In the genomic region with DNA sequence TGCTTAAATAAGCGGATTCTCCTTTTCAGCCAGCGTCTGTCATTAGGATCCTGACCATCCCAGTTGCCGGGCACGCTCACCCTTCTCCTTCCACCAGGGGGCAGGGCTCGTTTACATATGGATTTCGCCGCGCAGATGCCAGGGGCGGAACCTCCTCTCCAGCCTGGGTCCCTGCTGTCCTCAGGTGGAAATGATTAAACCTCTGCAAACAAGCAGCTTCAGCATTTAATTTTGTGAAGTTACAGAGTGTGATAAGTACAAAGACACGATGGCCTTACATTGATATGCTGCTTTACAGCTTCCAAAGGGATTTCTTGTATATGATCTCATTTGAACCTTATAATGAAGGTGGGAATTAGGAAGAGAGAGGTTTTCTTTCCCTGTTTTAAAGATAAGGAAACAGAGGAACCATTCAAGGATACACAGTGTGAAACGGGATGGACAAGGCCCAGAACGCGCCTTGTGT, we compare ENCODE assay signal across 9 cellular contexts. TPM values are rescaled to one million over a fixed set of nuclear protein-coding genes. Genes with fewer than 3 reads are reported as not detected.
DNase-seq lines count a peak whose midpoint lies in the region; ATAC-seq and TF ChIP-seq lines count a peak whose summit lies in the region.
"Had no signal": no experiment of that assay in that cellular context is flagged by ENCODE, and none has a peak within 500 bp of the region (broad histone marks: within the 10 kb centered on the region; RNA-seq: fewer than 3 reads in every experiment).

No MANE protein-coding gene starts in this region.

- no peak overlapping the region for H3K27ac Mint-ChIP-seq in naive B cell

- peaks cover 0 to 11% of the 10 kb centered on the region in 2 donors for H3K36me3 Mint-ChIP-seq in naive B cell

- peaks cover 41 to 49% (median 44%) of the 10 kb centered on the region in 3 donors for H3K27me3 Mint-ChIP-seq in naive B cell

- ATAC-seq in naive B cell (ENCODE audit: low read depth in 2 of 2) (peak; percentile 89 to 99), GM21717 (IDR thresholded peaks at IDR 0.05; ENCODE audit: unreplicated experiment) (no peak)

- H2AFZ ChIP-seq in Karpas-422 (ENCODE audit: low read length) (no peak overlapping the region), OCI-LY3 (ENCODE audit: low read depth, low read length) (no peak overlapping the region; the same call in 1 of the 2 replicates)

- no peak overlapping the region for H3K4me3 Mint-ChIP-seq in naive B cell

- H3K9me3 ChIP-seq in Karpas-422 (ENCODE audit: low read length) (no peaks in the 10 kb centered on the region), OCI-LY3 (ENCODE audit: insufficient read depth, low read length) (no peaks in the 10 kb centered on the region)

- H3K4me3 ChIP-seq in Karpas-422 (ENCODE audit: low read length) = no peak overlapping the region
- no peak overlapping the region for H3K4me3 ChIP-seq in OCI-LY3 (ENCODE audit: low read length)
- H3K4me3 ChIP-seq in epithelial cell of esophagus (ENCODE audit: low read length) = no peak overlapping the region

- peaks cover 3% of the 10 kb centered on the region; the same call in 1 of the 2 replicates for H3K4me1 ChIP-seq in Karpas-422 (ENCODE audit: low read length)
- peaks cover 10% of the 10 kb centered on the region for H3K4me1 ChIP-seq in OCI-LY3 (ENCODE audit: low read length)

- peaks cover 0 to 5% (median 3%) of the 10 kb centered on the region in 3 donors for H3K4me1 Mint-ChIP-seq in naive B cell

- H3K9me2 ChIP-seq in Karpas-422 (replicated peaks; ENCODE audit: insufficient read depth, low read length) = no peaks in the 10 kb centered on the region

- peaks cover 0 to 6% (median 0%) of the 10 kb centered on the region in 7 donors for H3K9me3 Mint-ChIP-seq in naive B cell

- no peak overlapping the region for H3K9ac ChIP-seq in Karpas-422 (ENCODE audit: low read length)
- no peak overlapping the region for H3K9ac ChIP-seq in OCI-LY3 (ENCODE audit: low read length)

- H3K36me3 ChIP-seq in Karpas-422 (ENCODE audit: insufficient read depth, low read length) = no peaks in the 10 kb centered on the region
- H3K36me3 ChIP-seq in OCI-LY3 (replicated peaks; ENCODE audit: low read depth, low read length) = no peaks in the 10 kb centered on the region

- H4K20me1 ChIP-seq in Karpas-422 (ENCODE audit: insufficient read depth, low read depth, low read length) (no peaks in the 10 kb centered on the region), OCI-LY3 (ENCODE audit: insufficient read depth, low read length) (no peaks in the 10 kb centered on the region)

- H3K4me2 ChIP-seq in Karpas-422 (ENCODE audit: low read depth, low read length, poor library complexity, severe bottlenecking) (no peak overlapping the region), OCI-LY3 (ENCODE audit: low read length) (peak overlapping the region; percentile 52)

- H3K27me3 ChIP-seq in Karpas-422 (ENCODE audit: low read length) = no peaks in the 10 kb centered on the region
- H3K27me3 ChIP-seq in OCI-LY3 (ENCODE audit: low read depth, low read length) = peaks cover 46% of the 10 kb centered on the region

- no peak overlapping the region for H3K27ac ChIP-seq in Karpas-422 (ENCODE audit: low read length)
- H3K27ac ChIP-seq in OCI-LY3 (ENCODE audit: low read length) = no peak overlapping the region

- DNase-seq in DMS79 (lab: John Stamatoyannopoulos, UW) (peak; percentile 52), Karpas-422 (peak; percentile 90), epithelial cell of esophagus (ENCODE audit: low read depth) (peak; percentile 86), naive B cell (peak; percentile 66)
- peak; percentile 75 for DNase-seq in activated CD8-positive, alpha-beta memory T cell treated with anti-CD3 and anti-CD28 coated beads, Interleukin-2, amount 50 U/mL, for 4 hours
- peak; percentile 33 to 59 for DNase-seq in stimulated activated CD8-positive, alpha-beta memory T cell treated with anti-CD3 and anti-CD28 coated beads, Interleukin-7, amount 100 ng/mL, for 48 hours (ENCODE audit: extremely low read depth in 1 of 2, low read depth in 1 of 2)

- TF ChIP-seq CTCF in OCI-LY3 (IDR thresholded peaks at IDR 0.05; ENCODE audit: low read depth, low read length) = peak; percentile 87
- TF ChIP-seq CTCF in epithelial cell of esophagus (IDR thresholded peaks at IDR 0.05; ENCODE audit: insufficient read depth, low read depth, low read length, missing control alignments) = peak; percentile 93

- H3K79me2 ChIP-seq in Karpas-422 (ENCODE audit: low read length) = no peaks in the 10 kb centered on the region
- H3K79me2 ChIP-seq in OCI-LY3 (ENCODE audit: low read length) = no peaks in the 10 kb centered on the region

RNA-seq across cellular contexts. Expression of a gene that starts 3.9 kb away (rescaled TPM):
- total RNA-seq in Karpas-422 (2014; rRNA removed; shearing (Covaris generic); ENCODE audit: low replicate concordance) = not detected in 2 replicates
- not detected for polyA plus RNA-seq in naive B cell (ENCODE audit: low read depth in 6 of 6)
- total RNA-seq: activated CD8-positive, alpha-beta memory T cell treated with anti-CD3 and anti-CD28 coated beads for 36 hours had no signal

RNA-seq across cellular contexts. Expression of a gene that starts 18.8 kb away (rescaled TPM):
- total RNA-seq in Karpas-422 (2014; rRNA removed; shearing (Covaris generic); ENCODE audit: low replicate concordance) = 14.9 and 21.6 TPM in 2 replicates
- 100 to 1,000 TPM; 194 to 275 (median 232) TPM for polyA plus RNA-seq in naive B cell (ENCODE audit: low read depth in 6 of 6)

RNA-seq across cellular contexts. Expression of a gene that starts 21.3 kb away (rescaled TPM):
- total RNA-seq in Karpas-422 (2014; rRNA removed; shearing (Covaris generic); ENCODE audit: low replicate concordance) = not detected in 2 replicates
- polyA plus RNA-seq in naive B cell (ENCODE audit: low read depth in 6 of 6) = under 1 TPM in 1 of 6 donors, not detected in 5; 0.53 TPM
- total RNA-seq: activated CD8-positive, alpha-beta memory T cell treated with anti-CD3 and anti-CD28 coated beads for 36 hours had no signal

RNA-seq across cellular contexts. Expression of a gene that starts 31.6 kb away (rescaled TPM):
- not detected in 2 replicates for total RNA-seq in Karpas-422 (2014; rRNA removed; shearing (Covaris generic); ENCODE audit: low replicate concordance)
- polyA plus RNA-seq in naive B cell (ENCODE audit: low read depth in 6 of 6) = not detected
- total RNA-seq: activated CD8-positive, alpha-beta memory T cell treated with anti-CD3 and anti-CD28 coated beads for 36 hours had no signal

RNA-seq across cellular contexts. Expression of a gene that starts 48.5 kb away (rescaled TPM):
- not detected in 2 replicates for total RNA-seq in Karpas-422 (2014; rRNA removed; shearing (Covaris generic); ENCODE audit: low replicate concordance)
- polyA plus RNA-seq in naive B cell (ENCODE audit: low read depth in 6 of 6) = not detected
- total RNA-seq: activated CD8-positive, alpha-beta memory T cell treated with anti-CD3 and anti-CD28 coated beads for 36 hours had no signal
